ENCODE assay signal across 17 cellular contexts in the genomic region with DNA sequence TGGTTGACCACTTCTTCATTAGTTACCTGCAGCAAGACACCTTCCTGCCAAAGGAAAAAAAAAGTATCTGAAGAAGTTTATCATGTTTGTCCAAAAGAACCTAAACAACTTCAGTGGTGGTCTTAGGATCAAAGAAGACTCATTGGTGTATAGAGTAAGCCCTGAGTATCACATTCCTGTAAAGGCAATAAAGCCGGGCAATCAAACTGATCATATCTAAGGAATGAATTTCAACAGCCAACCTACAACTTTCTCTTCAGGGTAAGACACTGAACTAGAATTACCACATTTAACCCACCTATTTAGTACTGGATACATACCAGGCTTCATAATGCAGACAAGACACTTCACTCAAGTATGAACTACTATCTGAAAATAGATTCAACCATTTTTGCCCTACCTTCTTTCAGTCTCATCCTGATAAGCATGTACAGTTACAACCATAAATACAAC. TPM values are rescaled to one million over a fixed set of nuclear protein-coding genes. Genes with fewer than 3 reads are reported as not detected.
DNase-seq lines count a peak whose midpoint lies in the region; ATAC-seq and TF ChIP-seq lines count a peak whose summit lies in the region.
"Had no signal": no experiment of that assay in that cellular context is flagged by ENCODE, and none has a peak within 500 bp of the region (broad histone marks: within the 10 kb centered on the region; RNA-seq: fewer than 3 reads in every experiment).

No MANE protein-coding gene starts in this region.

- no peak for TF ChIP-seq CTCF in esophagus squamous epithelium (IDR thresholded peaks at IDR 0.05)
- TF ChIP-seq CTCF in GM20000 (IDR thresholded peaks at IDR 0.05; ENCODE audit: extremely low read depth, missing control alignments), result no peak

- POLR2A ChIA-PET in naive thymus-derived CD8-positive, alpha-beta T cell (lab: Charles Lee), result interaction anchor here (1.4 to 6.0 kb wide), 4 partner anchors 8 to 86 kb away, joined by 3 to 79 read pairs (median 11); a partner anchor contains a TSS

- WGBS in esophagus squamous epithelium, 2 donors, result 83 to 100% methylated on average over 1 of the region's 1 CpG

- TF ChIP-seq POLR2A in esophagus squamous epithelium (IDR thresholded peaks at IDR 0.05), result no peak

- no peak for DNase-seq in T-helper 2 cell treated with Interferon-gamma antibody and Interleukin-4, amounts not matched to agents 5 μg/mL and 100 μg/mL, for 36 hours (ENCODE audit: low spot score)
- no peak for DNase-seq in T-helper 2 cell
- no peak for DNase-seq in activated T-helper 2 cell treated with anti-CD3 and anti-CD28 coated beads, Interferon-gamma antibody, Interleukin-2, Interleukin-4, amounts not matched to agents 10 μg/mL and 5 μg/mL and 100 μg/mL, durations not matched to agents 14 hours and 24 hours and 36 hours (ENCODE audit: low spot score)
- no peak for DNase-seq in naive thymus-derived CD8-positive, alpha-beta T cell
- no peak for DNase-seq in NCI-H446 (lab: John Stamatoyannopoulos, UW)
- DNase-seq in esophagus squamous epithelium (lab: John Stamatoyannopoulos, UW), result no peak
- no peak for DNase-seq in GM20000 (ENCODE audit: low spot score)
- DNase-seq: COR-L47, GDM1, NCI-H1092 treated with DMSO at 0.1 percent for 48 hours, NCI-H2171, occipital lobe, SJCRH30, stomach had no signal

- peaks cover 77% of the 10 kb centered on the region for H3K4me1 Mint-ChIP-seq in T-helper 2 cell treated with Interferon-gamma antibody and Interleukin-4, amounts not matched to agents 5 μg/mL and 100 μg/mL, for 36 hours (ENCODE audit: low read depth)
- peaks cover 85% of the 10 kb centered on the region for H3K4me1 Mint-ChIP-seq in activated T-helper 2 cell treated with anti-CD3 and anti-CD28 coated beads, Interferon-gamma antibody, Interleukin-2, Interleukin-4, amounts not matched to agents 10 μg/mL and 5 μg/mL and 100 μg/mL, durations not matched to agents 14 hours and 24 hours and 36 hours (ENCODE audit: low read depth)
- H3K4me1 Mint-ChIP-seq in naive thymus-derived CD8-positive, alpha-beta T cell, result peaks cover 48 to 91% (median 90%) of the 10 kb centered on the region in 4 donors

- intact Hi-C loops in activated T-helper 2 cell treated with anti-CD3 and anti-CD28 coated beads, Interferon-gamma antibody, Interleukin-2, Interleukin-4, amounts not matched to agents 10 μg/mL and 5 μg/mL and 100 μg/mL, durations not matched to agents 14 hours and 24 hours and 36 hours (cut with micrococcal nuclease), result no loop called here
- intact Hi-C loops in esophagus squamous epithelium (cut with DNase I), result loop anchor here (10.0 kb wide), 1 partner anchor 96 kb away; no protein-coding TSS in a partner anchor

- peak overlapping the region; percentile 24 for H3K27ac ChIP-seq in HUES48 (ENCODE audit: low read depth, low read length)
- no peak overlapping the region for H3K27ac ChIP-seq in esophagus squamous epithelium
- H3K27ac ChIP-seq: SJCRH30 had no signal

- H3K4me1 ChIP-seq in HUES48 (ENCODE audit: control insufficient read depth, insufficient read depth, low read length) (peaks cover under 1% of the 10 kb centered on the region; the same call in 1 of the 2 replicates), esophagus squamous epithelium (peaks cover 0 to 44% (median 28%) of the 10 kb centered on the region in 3 donors)

- H3K4me3 ChIP-seq in HUES48 (ENCODE audit: low read depth, low read length) (no peak overlapping the region), esophagus squamous epithelium (no peak overlapping the region)
- H3K4me3 ChIP-seq: lung, SJCRH30, stomach had no signal

- no peak overlapping the region for H3K9ac ChIP-seq in HUES48 (ENCODE audit: low read depth, low read length)

- H3K27me3 Mint-ChIP-seq in T-helper 2 cell treated with Interferon-gamma antibody and Interleukin-4, amounts not matched to agents 5 μg/mL and 100 μg/mL, for 36 hours (ENCODE audit: low read depth), result no peaks in the 10 kb centered on the region
- no peaks in the 10 kb centered on the region for H3K27me3 Mint-ChIP-seq in activated T-helper 2 cell treated with anti-CD3 and anti-CD28 coated beads, Interferon-gamma antibody, Interleukin-2, Interleukin-4, amounts not matched to agents 10 μg/mL and 5 μg/mL and 100 μg/mL, durations not matched to agents 14 hours and 24 hours and 36 hours (ENCODE audit: low read depth)
- no peaks in the 10 kb centered on the region for H3K27me3 Mint-ChIP-seq in naive thymus-derived CD8-positive, alpha-beta T cell
- H3K27me3 Mint-ChIP-seq: brain had no signal

- H3K27ac Mint-ChIP-seq in T-helper 2 cell treated with Interferon-gamma antibody and Interleukin-4, amounts not matched to agents 5 μg/mL and 100 μg/mL, for 36 hours, result peak overlapping the region; percentile 24
- H3K27ac Mint-ChIP-seq in activated T-helper 2 cell treated with anti-CD3 and anti-CD28 coated beads, Interferon-gamma antibody, Interleukin-2, Interleukin-4, amounts not matched to agents 10 μg/mL and 5 μg/mL and 100 μg/mL, durations not matched to agents 14 hours and 24 hours and 36 hours, result peak overlapping the region; percentile 55
- H3K27ac Mint-ChIP-seq in naive thymus-derived CD8-positive, alpha-beta T cell, result peak overlapping the region in 8 of 10 donors; percentile 3 to 90 (median 62)

- H3K36me3 ChIP-seq in HUES48 (ENCODE audit: control insufficient read depth, insufficient read depth, low read length) (peaks cover 79% of the 10 kb centered on the region), esophagus squamous epithelium (peaks cover 18 to 81% (median 46%) of the 10 kb centered on the region in 3 donors)

- H3K4me3 Mint-ChIP-seq in T-helper 2 cell treated with Interferon-gamma antibody and Interleukin-4, amounts not matched to agents 5 μg/mL and 100 μg/mL, for 36 hours, result no peak overlapping the region
- H3K4me3 Mint-ChIP-seq in activated T-helper 2 cell treated with anti-CD3 and anti-CD28 coated beads, Interferon-gamma antibody, Interleukin-2, Interleukin-4, amounts not matched to agents 10 μg/mL and 5 μg/mL and 100 μg/mL, durations not matched to agents 14 hours and 24 hours and 36 hours (ENCODE audit: low read depth), result no peak overlapping the region
- H3K4me3 Mint-ChIP-seq in naive thymus-derived CD8-positive, alpha-beta T cell, result peak overlapping the region in 4 of 10 donors; percentile 10 to 40 (median 23)

- ATAC-seq in naive thymus-derived CD8-positive, alpha-beta T cell, result no peak

- no peaks in the 10 kb centered on the region for H3K9me3 Mint-ChIP-seq in T-helper 2 cell treated with Interferon-gamma antibody and Interleukin-4, amounts not matched to agents 5 μg/mL and 100 μg/mL, for 36 hours
- no peaks in the 10 kb centered on the region for H3K9me3 Mint-ChIP-seq in activated T-helper 2 cell treated with anti-CD3 and anti-CD28 coated beads, Interferon-gamma antibody, Interleukin-2, Interleukin-4, amounts not matched to agents 10 μg/mL and 5 μg/mL and 100 μg/mL, durations not matched to agents 14 hours and 24 hours and 36 hours
- no peaks in the 10 kb centered on the region for H3K9me3 Mint-ChIP-seq in naive thymus-derived CD8-positive, alpha-beta T cell

- H3K9me3 ChIP-seq in HUES48 (ENCODE audit: control insufficient read depth, insufficient read depth, low read length) (no peaks in the 10 kb centered on the region), esophagus squamous epithelium (no peaks in the 10 kb centered on the region)
- H3K9me3 ChIP-seq: stomach had no signal

- H3K36me3 Mint-ChIP-seq in T-helper 2 cell treated with Interferon-gamma antibody and Interleukin-4, amounts not matched to agents 5 μg/mL and 100 μg/mL, for 36 hours (ENCODE audit: low read depth), result peaks cover 90% of the 10 kb centered on the region
- H3K36me3 Mint-ChIP-seq in activated T-helper 2 cell treated with anti-CD3 and anti-CD28 coated beads, Interferon-gamma antibody, Interleukin-2, Interleukin-4, amounts not matched to agents 10 μg/mL and 5 μg/mL and 100 μg/mL, durations not matched to agents 14 hours and 24 hours and 36 hours (ENCODE audit: low read depth), result peaks cover 97% of the 10 kb centered on the region
- H3K36me3 Mint-ChIP-seq in naive thymus-derived CD8-positive, alpha-beta T cell, result peaks cover 25 to 83% (median 42%) of the 10 kb centered on the region in 3 donors

- H3K27me3 ChIP-seq in HUES48 (ENCODE audit: control insufficient read depth, insufficient read depth, low read length), result no peaks in the 10 kb centered on the region
- no peaks in the 10 kb centered on the region for H3K27me3 ChIP-seq in esophagus squamous epithelium
- H3K27me3 ChIP-seq: stomach had no signal

RNA-seq across cellular contexts. Expression of a gene that starts 10.1 kb away (rescaled TPM):
- 835 and 845 TPM in 2 replicates for total RNA-seq in activated T-helper 2 cell treated with anti-CD3 and anti-CD28 coated beads, Interferon-gamma antibody, Interleukin-2, Interleukin-4, amounts not matched to agents 10 μg/mL and 5 μg/mL and 100 μg/mL, durations not matched to agents 14 hours and 24 hours and 36 hours
- 100 to 1,000 TPM; 504 to 555 TPM for total RNA-seq in naive thymus-derived CD8-positive, alpha-beta T cell
- 100 to 1,000 TPM; 506 to 789 (median 577) TPM for polyA plus RNA-seq in naive thymus-derived CD8-positive, alpha-beta T cell
- total RNA-seq in esophagus squamous epithelium, result 100 to 1,000 TPM; 148 to 256 (median 203) TPM

RNA-seq across cellular contexts. Expression of a gene that starts 11.1 kb away (rescaled TPM):
- total RNA-seq in activated T-helper 2 cell treated with anti-CD3 and anti-CD28 coated beads, Interferon-gamma antibody, Interleukin-2, Interleukin-4, amounts not matched to agents 10 μg/mL and 5 μg/mL and 100 μg/mL, durations not matched to agents 14 hours and 24 hours and 36 hours, result 274 and 275 TPM in 2 replicates
- total RNA-seq in naive thymus-derived CD8-positive, alpha-beta T cell, result 100 to 1,000 TPM; 197 to 205 TPM
- 100 to 1,000 TPM; 105 to 114 (median 113) TPM for polyA plus RNA-seq in naive thymus-derived CD8-positive, alpha-beta T cell
- total RNA-seq in esophagus squamous epithelium, result 10 to 100 TPM; 24.6 to 85.3 (median 74.2) TPM

RNA-seq across cellular contexts. Expression of a gene that starts 38.4 kb away (rescaled TPM):
- 42.3 and 44.6 TPM in 2 replicates for total RNA-seq in activated T-helper 2 cell treated with anti-CD3 and anti-CD28 coated beads, Interferon-gamma antibody, Interleukin-2, Interleukin-4, amounts not matched to agents 10 μg/mL and 5 μg/mL and 100 μg/mL, durations not matched to agents 14 hours and 24 hours and 36 hours
- 1 to 10 TPM; 2.1 to 3.6 TPM for total RNA-seq in naive thymus-derived CD8-positive, alpha-beta T cell
- 1 to 10 TPM; 1.4 to 4.3 (median 2.9) TPM for polyA plus RNA-seq in naive thymus-derived CD8-positive, alpha-beta T cell
- 1 to 10 TPM; 2.0 to 8.4 (median 5.6) TPM for total RNA-seq in esophagus squamous epithelium
- total RNA-seq: SJCRH30 had no signal
